Comparison of ENCODE assay signal across 12 cellular contexts in the genomic region with DNA sequence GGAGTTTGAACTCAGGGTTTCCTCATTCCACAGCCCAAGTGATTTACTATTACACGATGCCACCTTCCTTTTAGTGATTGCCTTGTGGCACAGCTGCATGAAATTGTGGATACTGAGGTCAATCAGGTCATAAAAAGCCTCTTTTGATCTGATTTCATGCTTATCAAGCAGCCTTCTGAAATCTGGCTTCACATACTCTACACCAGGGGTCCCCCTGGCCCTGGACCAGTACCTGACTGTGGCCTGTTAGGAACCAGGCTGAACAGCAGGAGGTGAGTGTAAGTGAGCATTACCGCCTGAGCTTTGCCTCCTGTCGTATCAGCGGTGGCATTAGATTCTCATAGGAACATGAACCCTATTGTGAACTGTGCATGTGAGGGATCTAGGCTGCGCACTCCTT. TPM values are rescaled to one million over a fixed set of nuclear protein-coding genes. Genes with fewer than 3 reads are reported as not detected.
A peak's percentile ranks its signal among the peaks of the same experiment; 100 is the strongest.
DNase-seq lines count a peak whose midpoint lies in the region; ATAC-seq and TF ChIP-seq lines count a peak whose summit lies in the region.
"Had no signal": no experiment of that assay in that cellular context is flagged by ENCODE, and none has a peak within 500 bp of the region (broad histone marks: within the 10 kb centered on the region; RNA-seq: fewer than 3 reads in every experiment).

No MANE protein-coding gene starts in this region.

- no peak overlapping the region for H3K4me3 Mint-ChIP-seq in activated naive CD4-positive, alpha-beta T cell treated with anti-CD3 and anti-CD28 coated beads for 36 hours
- H3K4me3 Mint-ChIP-seq: brain; T-helper 1 cell treated with Interleukin-12 subunit alpha and Interleukin-12 subunit beta and Interleukin-4 antibody, amounts not matched to agents 30 μg/mL and 1 μg/mL, for 36 hours had no signal

- H3K27me3 ChIP-seq in gastroesophageal sphincter (no peaks in the 10 kb centered on the region), subcutaneous abdominal adipose tissue (ENCODE audit: control insufficient read depth in 5 of 5, insufficient read depth in 4 of 5, low read length in 5 of 5) (no peaks in the 10 kb centered on the region)

- H3K4me1 Mint-ChIP-seq in activated naive CD4-positive, alpha-beta T cell treated with anti-CD3 and anti-CD28 coated beads for 36 hours (ENCODE audit: low read depth) = peaks cover 79% of the 10 kb centered on the region

- H3K9me3 ChIP-seq in gastroesophageal sphincter (no peaks in the 10 kb centered on the region), subcutaneous abdominal adipose tissue (ENCODE audit: control insufficient read depth in 5 of 5, low read length in 5 of 5) (no peaks in the 10 kb centered on the region)

- WGBS in gastroesophageal sphincter (ENCODE audit: low coverage in 1 of 2), 2 donors = 40 to 80% methylated on average over 1 of the region's 5 CpGs

- no peak for TF ChIP-seq POLR2A in gastroesophageal sphincter (IDR thresholded peaks at IDR 0.05)

- no peak overlapping the region for H3K9ac ChIP-seq in subcutaneous abdominal adipose tissue (ENCODE audit: low read length in 5 of 5)

- H3K9me3 Mint-ChIP-seq in activated naive CD4-positive, alpha-beta T cell treated with anti-CD3 and anti-CD28 coated beads for 36 hours = no peaks in the 10 kb centered on the region
- H3K9me3 Mint-ChIP-seq: brain; T-helper 1 cell treated with Interleukin-12 subunit alpha and Interleukin-12 subunit beta and Interleukin-4 antibody, amounts not matched to agents 30 μg/mL and 1 μg/mL, for 36 hours had no signal

- TF ChIP-seq EP300 in gastroesophageal sphincter (IDR thresholded peaks at IDR 0.05) = no peak

- H3K4me3 ChIP-seq in gastroesophageal sphincter (no peak overlapping the region), subcutaneous abdominal adipose tissue (ENCODE audit: low read depth in 1 of 5, low read length in 5 of 5) (no peak overlapping the region)

- H3K4me1 ChIP-seq in gastroesophageal sphincter (peaks cover 3 to 54% (median 15%) of the 10 kb centered on the region in 3 donors), subcutaneous abdominal adipose tissue (ENCODE audit: control insufficient read depth in 5 of 5, insufficient read depth in 5 of 5, low read length in 5 of 5) (peaks cover 8 to 47% (median 32%) of the 10 kb centered on the region in 5 donors)

- peak overlapping the region; percentile 19 for H3K27ac Mint-ChIP-seq in activated naive CD4-positive, alpha-beta T cell treated with anti-CD3 and anti-CD28 coated beads for 36 hours
- H3K27ac Mint-ChIP-seq: T-helper 1 cell treated with Interleukin-12 subunit alpha and Interleukin-12 subunit beta and Interleukin-4 antibody, amounts not matched to agents 30 μg/mL and 1 μg/mL, for 36 hours had no signal

- intact Hi-C loops in activated naive CD4-positive, alpha-beta T cell treated with anti-CD3 and anti-CD28 coated beads for 36 hours (cut with micrococcal nuclease) = loop anchor here (1.0 kb wide), 1 partner anchor 11 kb away; no protein-coding TSS in a partner anchor

- ATAC-seq in gastroesophageal sphincter = no peak
- ATAC-seq in GM21381 (IDR thresholded peaks at IDR 0.05; ENCODE audit: unreplicated experiment) = no peak

- CTCF ChIA-PET in activated naive CD4-positive, alpha-beta T cell treated with anti-CD3 and anti-CD28 coated beads for 36 hours (lab: Charles Lee) = interaction anchor here (1.2 to 1.9 kb wide), 3 partner anchors 10 to 277 kb away, joined by 3 to 5 read pairs (median 4); no protein-coding TSS in a partner anchor

- DNase-seq in activated naive CD4-positive, alpha-beta T cell treated with anti-CD3 and anti-CD28 coated beads for 36 hours = no peak
- DNase-seq in activated naive CD4-positive, alpha-beta T cell treated with anti-CD3 and anti-CD28 coated beads, Interleukin-2, amount 50 U/mL, for 16 hours = no peak
- DNase-seq in NCI-H526 treated with DMSO at 0.1 percent for 48 hours (lab: John Stamatoyannopoulos, UW) (peak; percentile 30), Ammon's horn (ENCODE audit: low spot score) (no peak)
- no peak for DNase-seq in stimulated activated naive CD4-positive, alpha-beta T cell treated with Interleukin-2 at 50 U/mL for 16 hours (lab: John Stamatoyannopoulos, UW)
- DNase-seq: Karpas-422; NK-92 treated with Interleukin-12 subunit alpha and Interleukin-12 subunit beta, amount 100 ng/mL, for 24 hours had no signal

- H3K36me3 Mint-ChIP-seq in activated naive CD4-positive, alpha-beta T cell treated with anti-CD3 and anti-CD28 coated beads for 36 hours (ENCODE audit: low read depth) = peaks cover 27% of the 10 kb centered on the region

- peak overlapping the region in 3 of 4 donors; percentile 40 to 78 (median 40) for H3K27ac ChIP-seq in gastroesophageal sphincter
- H3K27ac ChIP-seq in subcutaneous abdominal adipose tissue (ENCODE audit: low read depth, low read length) = peak overlapping the region; percentile 55

- H3K36me3 ChIP-seq in gastroesophageal sphincter = peaks cover 0 to 22% of the 10 kb centered on the region in 2 donors
- H3K36me3 ChIP-seq in subcutaneous abdominal adipose tissue (ENCODE audit: control insufficient read depth in 5 of 5, insufficient read depth in 5 of 5, low read length in 5 of 5) = peaks cover 7 to 31% (median 23%) of the 10 kb centered on the region in 5 donors

- H3K27me3 Mint-ChIP-seq in activated naive CD4-positive, alpha-beta T cell treated with anti-CD3 and anti-CD28 coated beads for 36 hours (ENCODE audit: low read depth) = no peaks in the 10 kb centered on the region

- no peak for TF ChIP-seq CTCF in gastroesophageal sphincter (IDR thresholded peaks at IDR 0.05)

RNA-seq across cellular contexts. Expression of gene SLFN5, which starts 13.8 kb away (rescaled TPM):
- 10 to 100 TPM; 34.1 to 35.0 TPM for total RNA-seq in activated naive CD4-positive, alpha-beta T cell treated with anti-CD3 and anti-CD28 coated beads for 36 hours
- 10 to 100 TPM; 23.5 to 51.2 (median 31.1) TPM for total RNA-seq in gastroesophageal sphincter
